20 cellular contexts compared by ENCODE assay signal in genomic region chr7:138872576-138872975, GRCh38.
DNase-seq lines count a peak whose midpoint lies in the region; ATAC-seq and TF ChIP-seq lines count a peak whose summit lies in the region.
"Had no signal": no experiment of that assay in that cellular context is flagged by ENCODE, and none has a peak within 500 bp of the region (broad histone marks: within the 10 kb centered on the region; RNA-seq: fewer than 3 reads in every experiment).

No MANE protein-coding gene starts in this region.

- H3K27me3 ChIP-seq in heart right ventricle, result no peaks in the 10 kb centered on the region
- H3K27me3 ChIP-seq: body of pancreas, right atrium auricular region had no signal

- DNase-seq in Calu3, result peak; percentile 39
- DNase-seq in left colon, result no peak
- DNase-seq in heart right ventricle, result no peak
- DNase-seq in naive thymus-derived CD8-positive, alpha-beta T cell, result no peak
- DNase-seq: activated CD4-positive, alpha-beta T cell treated with anti-CD3 and anti-CD28 coated beads, Interleukin-2, amount 10 ng/mL, durations not matched to agents 7 days and 5 days; activated naive CD8-positive, alpha-beta T cell treated with anti-CD3 and anti-CD28 coated beads for 36 hours; body of pancreas; cortex of kidney; DMS 273 treated with DMSO at 0.1 percent for 48 hours; NCI-H1436; NCI-H2171 treated with DMSO at 0.1 percent for 48 hours; T-helper 1 cell had no signal

- H3K27ac Mint-ChIP-seq in Calu3 (ENCODE audit: unreplicated experiment), result no peak overlapping the region
- peak overlapping the region in 4 of 5 experiments; percentile 8 to 64 (median 42) for H3K27ac Mint-ChIP-seq in brain
- no peak overlapping the region for H3K27ac Mint-ChIP-seq in naive thymus-derived CD8-positive, alpha-beta T cell
- H3K27ac Mint-ChIP-seq: activated CD4-positive, alpha-beta T cell treated with anti-CD3 and anti-CD28 coated beads, Interleukin-2, amount 10 ng/mL, durations not matched to agents 7 days and 5 days; activated naive CD8-positive, alpha-beta T cell treated with anti-CD3 and anti-CD28 coated beads for 36 hours; activated T-helper 17 cell treated with anti-CD3 and anti-CD28 coated beads, Interleukin-2, amount 50 U/mL, for 72 hours had no signal

- no TSS peak for BruUV-seq in Calu3 (replicated peaks; lab: Mats Ljungman, UMichigan)

- H3K36me3 Mint-ChIP-seq in Calu3 (ENCODE audit: insufficient read depth, unreplicated experiment) (no peaks in the 10 kb centered on the region), brain (peaks cover 75% of the 10 kb centered on the region)
- no peaks in the 10 kb centered on the region for H3K36me3 Mint-ChIP-seq in naive thymus-derived CD8-positive, alpha-beta T cell
- H3K36me3 Mint-ChIP-seq: activated naive CD8-positive, alpha-beta T cell treated with anti-CD3 and anti-CD28 coated beads for 36 hours had no signal

- no peak overlapping the region for H3K4me3 ChIP-seq in heart right ventricle
- H3K4me3 ChIP-seq: body of pancreas, right atrium auricular region had no signal

- POLR2A ChIA-PET in naive thymus-derived CD8-positive, alpha-beta T cell (lab: Charles Lee), result no interaction called here

- H3K27ac ChIP-seq in heart right ventricle, result no peak overlapping the region
- H3K27ac ChIP-seq: body of pancreas, C4-2B, right atrium auricular region, VCaP had no signal

- intact Hi-C loops in Calu3 (cut with micrococcal nuclease; ENCODE audit: unreplicated experiment), result no loop called here
- intact Hi-C loops in left colon (cut with DNase I, micrococcal nuclease), result no loop called here
- intact Hi-C loops in heart right ventricle (cut with DNase I), result no loop called here

- H3K36me3 ChIP-seq in heart right ventricle, result peaks cover 0 to 30% (median 0%) of the 10 kb centered on the region in 9 donors
- H3K36me3 ChIP-seq: right atrium auricular region had no signal

- H3K4me1 ChIP-seq in heart right ventricle, result no peaks in the 10 kb centered on the region
- H3K4me1 ChIP-seq: body of pancreas, right atrium auricular region had no signal

- TF ChIP-seq CTCF in Calu3 (IDR thresholded peaks at IDR 0.05; ENCODE audit: unreplicated experiment) (no peak), brain (conservative IDR thresholded peaks at IDR 0.05) (no peak), heart right ventricle (IDR thresholded peaks at IDR 0.05) (no peak)

- CTCF ChIA-PET in Calu3 (lab: Charles Lee), result no interaction called here

- TF ChIP-seq EP300 in Ishikawa (IDR thresholded peaks at IDR 0.05; ENCODE audit: borderline replicate concordance), result no peak

- peaks cover 18% of the 10 kb centered on the region for H3K4me1 Mint-ChIP-seq in Calu3 (ENCODE audit: low read depth, unreplicated experiment)
- H3K4me1 Mint-ChIP-seq in brain, result peaks cover 14% of the 10 kb centered on the region
- H3K4me1 Mint-ChIP-seq in naive thymus-derived CD8-positive, alpha-beta T cell, result peaks cover 6 to 19% (median 9%) of the 10 kb centered on the region in 4 donors

- H3K27me3 Mint-ChIP-seq in Calu3 (ENCODE audit: unreplicated experiment) (no peaks in the 10 kb centered on the region), brain (no peaks in the 10 kb centered on the region)
- peaks cover 0 to 9% (median 0%) of the 10 kb centered on the region in 5 donors for H3K27me3 Mint-ChIP-seq in naive thymus-derived CD8-positive, alpha-beta T cell
- H3K27me3 Mint-ChIP-seq: activated CD4-positive, alpha-beta T cell treated with anti-CD3 and anti-CD28 coated beads, Interleukin-2, amount 10 ng/mL, durations not matched to agents 7 days and 5 days; activated naive CD8-positive, alpha-beta T cell treated with anti-CD3 and anti-CD28 coated beads for 36 hours; activated T-helper 17 cell treated with anti-CD3 and anti-CD28 coated beads, Interleukin-2, amount 50 U/mL, for 72 hours had no signal

- ATAC-seq in left colon (peak; percentile 67), GM18870 (IDR thresholded peaks at IDR 0.05; ENCODE audit: unreplicated experiment) (no peak), HG02884 (IDR thresholded peaks at IDR 0.05; ENCODE audit: unreplicated experiment) (no peak), heart right ventricle (no peak)
- ATAC-seq in naive thymus-derived CD8-positive, alpha-beta T cell, result no peak
- ATAC-seq: activated T-helper 17 cell treated with anti-CD3 and anti-CD28 coated beads, Interleukin-2, amount 50 U/mL, for 72 hours; body of pancreas had no signal

- no peaks in the 10 kb centered on the region for H3K9me3 ChIP-seq in heart right ventricle
- H3K9me3 ChIP-seq: body of pancreas, right atrium auricular region had no signal

- TF ChIP-seq RAD21 in Ishikawa (IDR thresholded peaks at IDR 0.05; ENCODE audit: low read depth), result no peak

- H3K9me3 Mint-ChIP-seq in Calu3 (ENCODE audit: low read depth, unreplicated experiment), result no peaks in the 10 kb centered on the region
- no peaks in the 10 kb centered on the region for H3K9me3 Mint-ChIP-seq in brain
- no peaks in the 10 kb centered on the region for H3K9me3 Mint-ChIP-seq in naive thymus-derived CD8-positive, alpha-beta T cell
- H3K9me3 Mint-ChIP-seq: activated naive CD8-positive, alpha-beta T cell treated with anti-CD3 and anti-CD28 coated beads for 36 hours; activated T-helper 17 cell treated with anti-CD3 and anti-CD28 coated beads, Interleukin-2, amount 50 U/mL, for 72 hours had no signal

- H3K4me3 Mint-ChIP-seq in Calu3 (ENCODE audit: low read depth, unreplicated experiment) (no peak overlapping the region), brain (peak overlapping the region in 1 of 5 experiments; percentile 2)
- H3K4me3 Mint-ChIP-seq in naive thymus-derived CD8-positive, alpha-beta T cell, result no peak overlapping the region
- H3K4me3 Mint-ChIP-seq: activated CD4-positive, alpha-beta T cell treated with anti-CD3 and anti-CD28 coated beads, Interleukin-2, amount 10 ng/mL, durations not matched to agents 7 days and 5 days; activated naive CD8-positive, alpha-beta T cell treated with anti-CD3 and anti-CD28 coated beads for 36 hours; activated T-helper 17 cell treated with anti-CD3 and anti-CD28 coated beads, Interleukin-2, amount 50 U/mL, for 72 hours had no signal

- 94 to 96% methylated on average over 4 of the region's 4 CpGs for whole genome bisulfite sequencing in heart right ventricle, 2 donors

TF ChIP-seq in Ishikawa, 13 proteins besides CTCF, POLR2A, EP300 and RAD21:
- TF ChIP-seq TEAD4 (IDR thresholded peaks at IDR 0.05) (peak; percentile 56; the same call in 1 of the 2 replicates), ZBTB7A (IDR thresholded peaks at IDR 0.05; ENCODE audit: low read depth) (no peak)
TF ChIP-seq in Ishikawa: peak in this region for 1.

Comparison
In these comparisons a context has a peak if more than half of its experiments do, and no peak if none do; other contexts are left out.
1. H3K27ac Mint-ChIP-seq: peak in brain (4 of 5); none in Calu3 (single experiment) and naive thymus-derived CD8-positive, alpha-beta T cell (0 of 10).